Comparison of ENCODE assay signal across 9 cellular contexts in the genomic region with DNA sequence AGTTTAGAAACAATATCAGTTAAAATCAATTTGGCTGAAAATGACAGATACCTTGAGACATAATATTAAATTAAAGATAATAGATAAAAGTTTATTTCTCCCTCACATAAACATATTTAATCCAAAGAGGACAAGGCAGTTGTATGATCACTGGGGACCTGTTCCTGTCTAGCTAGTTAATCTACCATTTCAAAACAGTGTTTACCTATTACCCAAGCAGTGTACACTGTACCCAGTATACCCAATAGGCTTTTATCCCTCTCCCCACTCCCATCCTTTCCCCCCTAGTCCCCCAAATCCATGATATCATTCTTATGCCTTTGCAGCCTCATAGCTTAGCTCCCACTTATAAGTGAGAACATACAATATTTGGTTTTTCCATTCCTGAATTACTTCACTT.
"Had no signal": no experiment of that assay in that cellular context is flagged by ENCODE, and none has a peak within 500 bp of the region (broad histone marks: within the 10 kb centered on the region; RNA-seq: fewer than 3 reads in every experiment).

No MANE protein-coding gene starts in this region.

- H3K4me1 ChIP-seq: HAP-1 had no signal

- H3K9ac ChIP-seq: GM23248 had no signal

- H3K9me3 ChIP-seq: HAP-1 had no signal

- H3K4me3 ChIP-seq: GM23248, HAP-1, K562 had no signal

- H3K36me3 ChIP-seq: HAP-1 had no signal

- H3K27ac ChIP-seq: GM23248, HL-60 had no signal

- FAIRE-seq: K562 had no signal

- DNase-seq: GM23248, GOT3, H7, HFFc6, IMR-90 had no signal

- ATAC-seq: HCT116, K562 had no signal
